Comparison of ENCODE assay signal across 1 cellular context in the genomic region with DNA sequence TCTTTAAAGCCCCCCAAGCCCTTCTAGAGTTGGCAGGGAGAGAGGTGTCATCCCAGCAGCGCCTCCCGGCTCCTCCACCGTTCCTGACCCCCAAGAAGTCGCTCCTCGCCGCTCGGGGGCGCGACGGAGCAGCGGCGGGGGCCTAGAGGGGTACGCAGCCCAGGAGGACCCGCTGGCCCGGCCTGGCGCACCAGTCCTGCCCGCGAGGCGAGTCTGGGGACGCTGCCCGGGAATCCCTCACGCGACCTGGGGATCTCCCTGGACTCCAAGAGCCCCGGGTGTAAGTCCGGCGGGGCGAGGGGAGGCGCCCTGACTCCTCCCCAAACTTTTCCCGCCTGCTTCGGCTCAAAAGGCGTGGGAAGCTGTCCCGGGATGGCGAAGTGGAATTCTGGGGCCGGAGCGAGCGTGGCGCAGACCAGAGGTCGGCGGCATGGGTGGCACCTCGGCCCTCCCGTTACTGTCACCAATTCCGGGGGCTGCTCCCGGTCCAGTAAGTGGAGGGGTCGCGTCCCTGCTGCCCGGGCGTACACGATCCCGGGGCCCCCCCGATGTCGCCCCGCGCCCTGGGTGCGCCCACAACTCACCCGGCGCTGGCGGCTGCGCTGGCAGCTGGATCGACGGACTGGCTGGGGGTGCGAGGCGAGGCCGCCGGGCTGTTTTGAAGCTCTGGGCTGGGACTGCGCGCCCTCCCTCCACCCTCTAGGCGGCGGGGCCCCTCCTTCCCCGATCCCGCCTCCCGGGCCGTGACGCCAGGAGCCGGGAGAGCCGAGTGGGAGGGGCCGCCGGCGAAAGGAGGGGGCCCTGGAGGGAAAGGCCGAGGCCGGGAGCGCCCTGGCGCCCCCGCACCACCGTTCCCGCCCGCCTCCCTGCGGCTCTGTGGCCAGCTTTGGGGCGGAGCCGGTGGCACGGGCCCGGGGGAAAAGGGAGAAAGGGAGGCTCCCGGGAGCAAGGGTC.
A peak's percentile ranks its signal among the peaks of the same experiment; 100 is the strongest.
TF ChIP-seq lines count a peak whose summit lies in the region.

A gene with protein sequence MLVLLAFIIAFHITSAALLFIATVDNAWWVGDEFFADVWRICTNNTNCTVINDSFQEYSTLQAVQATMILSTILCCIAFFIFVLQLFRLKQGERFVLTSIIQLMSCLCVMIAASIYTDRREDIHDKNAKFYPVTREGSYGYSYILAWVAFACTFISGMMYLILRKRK (minus strand): TSS at position 634 of the 954 bp plus-strand sequence. CDS start 32,981 bp downstream, outside the sequence.

TF ChIP-seq in HepG2, 621 proteins besides CTCF, POLR2A, EP300 and RAD21 (continued from another document):
- TF ChIP-seq, protein P1, sequence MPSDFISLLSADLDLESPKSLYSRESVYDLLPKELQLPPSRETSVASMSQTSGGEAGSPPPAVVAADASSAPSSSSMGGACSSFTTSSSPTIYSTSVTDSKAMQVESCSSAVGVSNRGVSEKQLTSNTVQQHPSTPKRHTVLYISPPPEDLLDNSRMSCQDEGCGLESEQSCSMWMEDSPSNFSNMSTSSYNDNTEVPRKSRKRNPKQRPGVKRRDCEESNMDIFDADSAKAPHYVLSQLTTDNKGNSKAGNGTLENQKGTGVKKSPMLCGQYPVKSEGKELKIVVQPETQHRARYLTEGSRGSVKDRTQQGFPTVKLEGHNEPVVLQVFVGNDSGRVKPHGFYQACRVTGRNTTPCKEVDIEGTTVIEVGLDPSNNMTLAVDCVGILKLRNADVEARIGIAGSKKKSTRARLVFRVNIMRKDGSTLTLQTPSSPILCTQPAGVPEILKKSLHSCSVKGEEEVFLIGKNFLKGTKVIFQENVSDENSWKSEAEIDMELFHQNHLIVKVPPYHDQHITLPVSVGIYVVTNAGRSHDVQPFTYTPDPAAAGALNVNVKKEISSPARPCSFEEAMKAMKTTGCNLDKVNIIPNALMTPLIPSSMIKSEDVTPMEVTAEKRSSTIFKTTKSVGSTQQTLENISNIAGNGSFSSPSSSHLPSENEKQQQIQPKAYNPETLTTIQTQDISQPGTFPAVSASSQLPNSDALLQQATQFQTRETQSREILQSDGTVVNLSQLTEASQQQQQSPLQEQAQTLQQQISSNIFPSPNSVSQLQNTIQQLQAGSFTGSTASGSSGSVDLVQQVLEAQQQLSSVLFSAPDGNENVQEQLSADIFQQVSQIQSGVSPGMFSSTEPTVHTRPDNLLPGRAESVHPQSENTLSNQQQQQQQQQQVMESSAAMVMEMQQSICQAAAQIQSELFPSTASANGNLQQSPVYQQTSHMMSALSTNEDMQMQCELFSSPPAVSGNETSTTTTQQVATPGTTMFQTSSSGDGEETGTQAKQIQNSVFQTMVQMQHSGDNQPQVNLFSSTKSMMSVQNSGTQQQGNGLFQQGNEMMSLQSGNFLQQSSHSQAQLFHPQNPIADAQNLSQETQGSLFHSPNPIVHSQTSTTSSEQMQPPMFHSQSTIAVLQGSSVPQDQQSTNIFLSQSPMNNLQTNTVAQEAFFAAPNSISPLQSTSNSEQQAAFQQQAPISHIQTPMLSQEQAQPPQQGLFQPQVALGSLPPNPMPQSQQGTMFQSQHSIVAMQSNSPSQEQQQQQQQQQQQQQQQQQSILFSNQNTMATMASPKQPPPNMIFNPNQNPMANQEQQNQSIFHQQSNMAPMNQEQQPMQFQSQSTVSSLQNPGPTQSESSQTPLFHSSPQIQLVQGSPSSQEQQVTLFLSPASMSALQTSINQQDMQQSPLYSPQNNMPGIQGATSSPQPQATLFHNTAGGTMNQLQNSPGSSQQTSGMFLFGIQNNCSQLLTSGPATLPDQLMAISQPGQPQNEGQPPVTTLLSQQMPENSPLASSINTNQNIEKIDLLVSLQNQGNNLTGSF (CRISPR knock-in tag; IDR thresholded peaks at IDR 0.05) = peak; percentile 86
- peak; percentile 95 for TF ChIP-seq ARID2 (CRISPR knock-in tag; IDR thresholded peaks at IDR 0.05; ENCODE audit: borderline replicate concordance)
- TF ChIP-seq, protein P2, sequence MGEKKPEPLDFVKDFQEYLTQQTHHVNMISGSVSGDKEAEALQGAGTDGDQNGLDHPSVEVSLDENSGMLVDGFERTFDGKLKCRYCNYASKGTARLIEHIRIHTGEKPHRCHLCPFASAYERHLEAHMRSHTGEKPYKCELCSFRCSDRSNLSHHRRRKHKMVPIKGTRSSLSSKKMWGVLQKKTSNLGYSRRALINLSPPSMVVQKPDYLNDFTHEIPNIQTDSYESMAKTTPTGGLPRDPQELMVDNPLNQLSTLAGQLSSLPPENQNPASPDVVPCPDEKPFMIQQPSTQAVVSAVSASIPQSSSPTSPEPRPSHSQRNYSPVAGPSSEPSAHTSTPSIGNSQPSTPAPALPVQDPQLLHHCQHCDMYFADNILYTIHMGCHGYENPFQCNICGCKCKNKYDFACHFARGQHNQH (CRISPR knock-in tag; IDR thresholded peaks at IDR 0.05) = no peak; the same call in none of the 2 replicates
- TF ChIP-seq CENPT (CRISPR knock-in tag; IDR thresholded peaks at IDR 0.05; ENCODE audit: low read depth) = peak; percentile 41; the same call in 1 of the 2 replicates
- peak; percentile 63; the same call in 1 of the 2 replicates for TF ChIP-seq KMT2A (CRISPR knock-in tag; IDR thresholded peaks at IDR 0.05)
- TF ChIP-seq ELF4 (CRISPR knock-in tag; IDR thresholded peaks at IDR 0.05; ENCODE audit: borderline replicate concordance) = peak; percentile 51; the same call in 1 of the 2 replicates
- TF ChIP-seq EED (CRISPR knock-in tag; IDR thresholded peaks at IDR 0.05) = peak; percentile 99
- TF ChIP-seq ZNF543 (CRISPR knock-in tag; IDR thresholded peaks at IDR 0.05) = peak; percentile 84
- 0 out of 2 replicates have a peak, but pooled peaks have one; percentile 18 for TF ChIP-seq SP2 (CRISPR knock-in tag; IDR thresholded peaks at IDR 0.05)
- no peak; the same call in 1 of the 2 replicates for TF ChIP-seq ZNF782 (CRISPR knock-in tag; IDR thresholded peaks at IDR 0.05; ENCODE audit: borderline replicate concordance)
